ENCODE assay signal across 17 cellular contexts in the genomic region with DNA sequence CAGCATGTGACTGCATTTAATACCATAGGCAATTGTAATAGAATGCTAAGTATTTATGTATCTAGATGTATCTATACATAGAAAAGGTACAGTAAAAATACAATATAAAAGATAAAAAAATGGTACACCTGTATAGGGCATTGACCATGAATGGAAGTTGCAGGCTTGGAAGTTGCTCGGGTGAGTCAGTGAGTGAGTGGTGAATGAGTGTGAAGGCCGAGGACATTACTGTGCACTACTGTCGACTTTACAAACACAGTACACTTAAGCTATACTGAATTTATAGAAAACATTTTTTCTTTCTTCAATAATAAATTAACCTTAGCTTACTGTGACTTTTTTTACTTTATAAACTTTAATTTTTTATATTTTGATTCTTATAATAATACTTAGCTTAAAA. TPM values are rescaled to one million over a fixed set of nuclear protein-coding genes. Genes with fewer than 3 reads are reported as not detected.
DNase-seq lines count a peak whose midpoint lies in the region; ATAC-seq and TF ChIP-seq lines count a peak whose summit lies in the region.
"Had no signal": no experiment of that assay in that cellular context is flagged by ENCODE, and none has a peak within 500 bp of the region (broad histone marks: within the 10 kb centered on the region; RNA-seq: fewer than 3 reads in every experiment).

No MANE protein-coding gene starts in this region.

- H3K4me3 Mint-ChIP-seq in MCF 10A (ENCODE audit: unreplicated experiment): no peak overlapping the region
- H3K4me3 Mint-ChIP-seq: CD8-positive, alpha-beta memory T cell had no signal

- peaks cover 6% of the 10 kb centered on the region for H3K4me1 Mint-ChIP-seq in MCF 10A (ENCODE audit: insufficient read depth, unreplicated experiment)

- no peaks in the 10 kb centered on the region for H3K36me3 ChIP-seq in mammary epithelial cell (ENCODE audit: insufficient read depth, low read length)
- peaks cover 0 to 1% of the 10 kb centered on the region in 2 experiments for H3K36me3 ChIP-seq in trophoblast cell (ENCODE audit: control insufficient read depth in 1 of 2, insufficient read depth in 2 of 2, low read length in 2 of 2)
- H3K36me3 ChIP-seq: HAP-1 had no signal

- H3K4me1 ChIP-seq in mammary epithelial cell (ENCODE audit: insufficient read depth, low read length) (no peaks in the 10 kb centered on the region), trophoblast cell (ENCODE audit: control insufficient read depth in 1 of 2, insufficient read depth in 2 of 2, low read length in 2 of 2) (no peaks in the 10 kb centered on the region)
- H3K4me1 ChIP-seq: BLaER1, Caco-2, HAP-1 had no signal

- no peak overlapping the region for H4K8ac ChIP-seq in trophoblast cell (ENCODE audit: low read depth, low read length)

- H2BK12ac ChIP-seq in trophoblast cell (ENCODE audit: low read length): no peak overlapping the region

- no peak overlapping the region for H2AK5ac ChIP-seq in trophoblast cell (ENCODE audit: low read length)

- H3K36me3 Mint-ChIP-seq in MCF 10A (ENCODE audit: insufficient read depth, unreplicated experiment): peaks cover 7% of the 10 kb centered on the region

- H3K9ac ChIP-seq in mammary epithelial cell (ENCODE audit: insufficient read depth, low read length): no peak overlapping the region
- no peak overlapping the region for H3K9ac ChIP-seq in trophoblast cell (ENCODE audit: low read length)
- H3K9ac ChIP-seq: BLaER1 had no signal

- BruUV-seq in mammary epithelial cell (replicated peaks; lab: Mats Ljungman, UMichigan): no TSS peak
- no TSS peak for BruUV-seq in MCF 10A (replicated peaks; lab: Mats Ljungman, UMichigan)

- CTCF ChIA-PET in mammary epithelial cell (lab: Charles Lee; ENCODE audit: low non-redundant PET): no interaction called here
- CTCF ChIA-PET in MCF 10A (lab: Yijun Ruan, JAX): no interaction called here

- H3K18ac ChIP-seq in trophoblast cell (ENCODE audit: low read length): no peak overlapping the region

- H4K91ac ChIP-seq in trophoblast cell (ENCODE audit: low read depth, low read length): no peak overlapping the region

- dilution Hi-C loops in mammary epithelial cell (cut with HindIII; ENCODE audit: low sequenced_read_pairs): no loop called here

- no peak for ATAC-seq in HG03565 (IDR thresholded peaks at IDR 0.05; ENCODE audit: unreplicated experiment)

- no peaks in the 10 kb centered on the region for H4K20me1 ChIP-seq in mammary epithelial cell (ENCODE audit: insufficient read depth, low read length)

- in situ Hi-C loops in mammary epithelial cell (cut with MboI; ENCODE audit: low sequenced_read_pairs in 2 of 2): no loop called here

- H3K4me3 ChIP-seq in mammary epithelial cell (replicated peaks in 1 of 3; ENCODE audit: insufficient read depth in 1 of 3, low read depth in 2 of 3, low read length in 3 of 3) (no peak overlapping the region), fibroblast of mammary gland (ENCODE audit: control insufficient read depth, low read depth, low read length) (no peak overlapping the region), trophoblast cell (ENCODE audit: low read depth, low read length) (no peak overlapping the region)
- H3K4me3 ChIP-seq: BLaER1, HAP-1 had no signal

- no peaks in the 10 kb centered on the region for H3K79me1 ChIP-seq in trophoblast cell (ENCODE audit: low read length)

- H3K4me2 ChIP-seq in mammary epithelial cell (ENCODE audit: insufficient read depth, low read depth, low read length): no peak overlapping the region
- no peak overlapping the region for H3K4me2 ChIP-seq in trophoblast cell (ENCODE audit: low read length)
- H3K4me2 ChIP-seq: BLaER1 had no signal

- no peak overlapping the region for H2BK120ac ChIP-seq in trophoblast cell (ENCODE audit: insufficient read depth, low read length, poor library complexity)

- H3K27me3 ChIP-seq in mammary epithelial cell (ENCODE audit: insufficient read depth, low read length) (no peaks in the 10 kb centered on the region), trophoblast cell (ENCODE audit: insufficient read depth, low read length) (no peaks in the 10 kb centered on the region)
- H3K27me3 ChIP-seq: BLaER1 had no signal

- 68% methylated on average over 3 of the region's 3 CpGs for WGBS in mammary epithelial cell (ENCODE audit: low coverage, missing lambda C conversion rate)
- no CpG with 5 or more reads among the region's 3 CpGs for WGBS in trophoblast cell (ENCODE audit: extremely low coverage, insufficient coverage, insufficient read length)

- peak; percentile 16 for DNase-seq in mammary epithelial cell
- no peak for DNase-seq in MCF 10A (ENCODE audit: unreplicated experiment)
- peak; percentile 20 for DNase-seq in amniotic epithelial cell (ENCODE audit: low read depth)
- peak; percentile 46 for DNase-seq in fibroblast of mammary gland (ENCODE audit: low read depth)
- no peak for DNase-seq in glomerular visceral epithelial cell (ENCODE audit: extremely low spot score)
- no peak for DNase-seq in NCI-H128 (lab: John Stamatoyannopoulos, UW; ENCODE audit: unreplicated experiment)
- DNase-seq in trophoblast cell: no peak
- DNase-seq: AML-193; Caco-2; CD8-positive, alpha-beta memory T cell; DND-41; GF-D8 had no signal

- H3K4ac ChIP-seq in trophoblast cell (ENCODE audit: low read depth, low read length): no peak overlapping the region

- H3K79me2 ChIP-seq in mammary epithelial cell (ENCODE audit: insufficient read depth, low read length) (peaks cover 63% of the 10 kb centered on the region), trophoblast cell (ENCODE audit: control insufficient read depth, insufficient read depth, low read length, poor library complexity) (no peaks in the 10 kb centered on the region)

- H3K14ac ChIP-seq in trophoblast cell (ENCODE audit: low read length): no peak overlapping the region

- H3K9me3 Mint-ChIP-seq in MCF 10A (ENCODE audit: unreplicated experiment): no peaks in the 10 kb centered on the region
- H3K9me3 Mint-ChIP-seq: CD8-positive, alpha-beta memory T cell had no signal

- H3K27me3 Mint-ChIP-seq in MCF 10A (ENCODE audit: insufficient read depth, unreplicated experiment): no peaks in the 10 kb centered on the region
- H3K27me3 Mint-ChIP-seq: CD8-positive, alpha-beta memory T cell had no signal

- no peak overlapping the region for H4K12ac ChIP-seq in trophoblast cell (ENCODE audit: low read depth, low read length)

- no peak overlapping the region for H2AFZ ChIP-seq in mammary epithelial cell (ENCODE audit: low read depth, low read length)
- no peak overlapping the region for H2AFZ ChIP-seq in trophoblast cell (ENCODE audit: insufficient read depth, low read length, poor library complexity)

- no peak overlapping the region for H3K27ac Mint-ChIP-seq in MCF 10A (ENCODE audit: low read depth, unreplicated experiment)
- H3K27ac Mint-ChIP-seq: CD8-positive, alpha-beta memory T cell had no signal

- intact Hi-C loops in mammary epithelial cell (cut with micrococcal nuclease): no loop called here
- intact Hi-C loops in MCF 10A (cut with micrococcal nuclease): no loop called here

- POLR2A ChIA-PET in MCF 10A (lab: Yijun Ruan, JAX): interaction anchor here (1.2 kb wide), 1 partner anchor 8 kb away, joined by 3 read pairs; no protein-coding TSS in a partner anchor

- H3K27ac ChIP-seq in mammary epithelial cell (ENCODE audit: insufficient read depth, low read depth, low read length): no peak overlapping the region
- H3K27ac ChIP-seq in trophoblast cell (ENCODE audit: low read depth, low read length): no peak overlapping the region
- H3K27ac ChIP-seq: 22Rv1, BLaER1 had no signal

- TF ChIP-seq CTCF in mammary epithelial cell (conservative IDR thresholded peaks at IDR 0.05 in 1 of 2, IDR thresholded peaks at IDR 0.05 in 1 of 2; ENCODE audit: extremely low read depth in 1 of 2, insufficient read depth in 1 of 2, low read depth in 1 of 2, low read length in 2 of 2) (no peak), MCF 10A (IDR thresholded peaks at IDR 0.05; ENCODE audit: unreplicated experiment) (no peak), fibroblast of mammary gland (conservative IDR thresholded peaks at IDR 0.05; ENCODE audit: control insufficient read depth, insufficient read depth, low read depth, low read length) (no peak)

- no peak overlapping the region for H3K23ac ChIP-seq in trophoblast cell (ENCODE audit: low read length)

- H2BK5ac ChIP-seq in trophoblast cell (ENCODE audit: low read depth, low read length, poor library complexity): no peak overlapping the region

- H3K9me3 ChIP-seq in mammary epithelial cell (replicated peaks; ENCODE audit: insufficient read depth, low read length): no peaks in the 10 kb centered on the region
- H3K9me3 ChIP-seq in trophoblast cell (ENCODE audit: insufficient read depth, low read depth, low read length): no peaks in the 10 kb centered on the region
- H3K9me3 ChIP-seq: Caco-2 had no signal

RNA-seq across cellular contexts. Expression of a gene that starts 8.9 kb away (rescaled TPM):
- 10 to 100 TPM; 29.3 to 29.7 TPM for total RNA-seq in mammary epithelial cell
- polyA plus RNA-seq in mammary epithelial cell: 9.6 TPM
- 39.0 TPM for polyA minus RNA-seq in mammary epithelial cell
- total RNA-seq in MCF 10A (2022): 32.6 and 47.4 TPM in 2 replicates
- polyA plus RNA-seq in trophoblast cell (2013): 9.9 TPM in 2 replicates

RNA-seq across cellular contexts. Expression of a gene that starts 44.3 kb away (rescaled TPM):
- not detected for total RNA-seq in mammary epithelial cell
- not detected for polyA plus RNA-seq in mammary epithelial cell
- polyA minus RNA-seq in mammary epithelial cell: not detected
- not detected in 2 replicates for total RNA-seq in MCF 10A (2022)
- polyA plus RNA-seq in trophoblast cell (2013): 0.94 and 1.3 TPM in 2 replicates
- total RNA-seq: A673; Caco-2; CD8-positive, alpha-beta memory T cell had no signal
- polyA plus RNA-seq: CD8-positive, alpha-beta memory T cell had no signal

Comparison
In these comparisons a context has a peak if more than half of its experiments do, and no peak if none do; other contexts are left out.
1. DNase-seq: peak in mammary epithelial cell (single experiment), amniotic epithelial cell (single experiment) and fibroblast of mammary gland (single experiment); none in MCF 10A (single experiment), glomerular visceral epithelial cell (single experiment), NCI-H128 (single experiment) and trophoblast cell (0 of 2).